Comparison of ENCODE assay signal across 21 cellular contexts in genomic region chr7:136585954-136586670, GRCh38.
DNase-seq lines count a peak whose midpoint lies in the region; ATAC-seq, FAIRE-seq and TF ChIP-seq lines count a peak whose summit lies in the region.
"Had no signal": no experiment of that assay in that cellular context is flagged by ENCODE, and none has a peak within 500 bp of the region (broad histone marks: within the 10 kb centered on the region; RNA-seq: fewer than 3 reads in every experiment).

No MANE protein-coding gene starts in this region.

- H3K27ac ChIP-seq in HepG2 (ENCODE audit: extremely low read length, insufficient read depth, low read length), result no peak overlapping the region
- no peak overlapping the region for H3K27ac ChIP-seq in right lobe of liver

- H3K4me1 ChIP-seq in HepG2 (ENCODE audit: insufficient read depth, low read length) (no peaks in the 10 kb centered on the region), right lobe of liver (no peaks in the 10 kb centered on the region)
- H3K4me1 ChIP-seq: Caco-2 had no signal

- H3K9me3 ChIP-seq in HepG2 (ENCODE audit: low read length), result peaks cover 48% of the 10 kb centered on the region
- H3K9me3 ChIP-seq in right lobe of liver, result no peaks in the 10 kb centered on the region
- H3K9me3 ChIP-seq: Caco-2 had no signal

- no peaks in the 10 kb centered on the region for H3K27me3 ChIP-seq in HepG2 (ENCODE audit: control insufficient read depth in 1 of 2, insufficient read depth in 2 of 2, low read length in 2 of 2)
- no peaks in the 10 kb centered on the region for H3K27me3 ChIP-seq in right lobe of liver

- no peak overlapping the region for H2AFZ ChIP-seq in HepG2 (ENCODE audit: low read length)

- TF ChIP-seq POLR2A in HepG2 (IDR thresholded peaks at IDR 0.05; ENCODE audit: insufficient read depth in 1 of 2, low read depth in 2 of 2, low read length in 2 of 2) (no peak), right lobe of liver (IDR thresholded peaks at IDR 0.05) (no peak)

- 2% methylated on average over 2 of the region's 2 CpGs for WGBS in HepG2 (ENCODE audit: low lambda C conversion rate)
- WGBS in right lobe of liver (ENCODE audit: insufficient coverage, low coverage, low lambda C conversion rate, missing lambda C conversion rate), result 58% methylated on average over 2 of the region's 2 CpGs

- POLR2A ChIA-PET in HepG2 (lab: Yijun Ruan, JAX), result no interaction called here

- H3K4me3 ChIP-seq in HepG2 (replicated peaks in 1 of 3; ENCODE audit: insufficient read depth in 1 of 3, low read depth in 2 of 3, low read length in 3 of 3), result no peak overlapping the region
- H3K4me3 ChIP-seq in right lobe of liver, result no peak overlapping the region
- H3K4me3 ChIP-seq in choroid plexus epithelial cell (ENCODE audit: low read depth, low read length), result no peak overlapping the region

- DNase-seq in HepG2 (ENCODE audit: low spot score) (no peak), right lobe of liver (no peak), M059J (ENCODE audit: low read depth) (peak; percentile 17), choroid plexus epithelial cell (ENCODE audit: low read depth) (peak; percentile 0), ureter (ENCODE audit: low spot score) (no peak), GM13976 (ENCODE audit: low spot score) (no peak)
- DNase-seq: Caco-2; CD4-positive, alpha-beta T cell; H9; KG1; NCI-H1105 treated with DMSO at 0.1 percent for 48 hours; NCI-H1694 treated with DMSO at 0.1 percent for 48 hours; NCI-H2107; NCI-H2227 treated with DMSO at 0.1 percent for 48 hours; NCI-H524; RPMI8226; SHP77 treated with DMSO at 0.1 percent for 48 hours had no signal

- H3K4me2 ChIP-seq in HepG2 (ENCODE audit: low read depth, low read length), result no peak overlapping the region

- H3K9ac ChIP-seq in HepG2 (ENCODE audit: insufficient read depth, low read depth, low read length), result no peak overlapping the region

- H3K36me3 ChIP-seq in HepG2 (replicated peaks in 1 of 2; ENCODE audit: control insufficient read depth in 1 of 2, insufficient read depth in 2 of 2, low read length in 2 of 2), result no peaks in the 10 kb centered on the region
- H3K36me3 ChIP-seq in right lobe of liver, result no peaks in the 10 kb centered on the region

- no TSS peak for BruUV-seq in HepG2 (replicated peaks; lab: Mats Ljungman, UMichigan)

- intact Hi-C loops in HepG2 (cut with micrococcal nuclease; ENCODE audit: unreplicated experiment), result no loop called here
- intact Hi-C loops in right lobe of liver (cut with DNase I), result no loop called here

- CTCF ChIA-PET in HepG2 (lab: Yijun Ruan, JAX; ENCODE audit: low intra/inter-chr PET ratio, low total read pairs), result no interaction called here

- no peak for TF ChIP-seq RAD21 in HepG2 (CRISPR knock-in tag; IDR thresholded peaks at IDR 0.05)

- no peaks in the 10 kb centered on the region for H3K79me2 ChIP-seq in HepG2 (ENCODE audit: insufficient read depth, low read length)

- TF ChIP-seq CTCF in HepG2 (CRISPR knock-in tag; IDR thresholded peaks at IDR 0.05) (no peak), right lobe of liver (IDR thresholded peaks at IDR 0.05) (no peak), choroid plexus epithelial cell (conservative IDR thresholded peaks at IDR 0.05; ENCODE audit: low read depth, low read length) (no peak), GM13976 (IDR thresholded peaks at IDR 0.05; ENCODE audit: borderline replicate concordance, control extremely low read depth, extremely low read depth, insufficient read depth, missing control alignments) (no peak)

- in situ Hi-C loops in HepG2 (cut with HindIII; ENCODE audit: extremely low pct_ligation_motif_present, low pct_unique_long_range_greater_than_20kb), result no loop called here
- in situ Hi-C loops in GM13976 (cut with MboI; ENCODE audit: low sequenced_read_pairs, unreplicated experiment), result no loop called here

- FAIRE-seq in HepG2 (lab: Jason Lieb, UNC), result no peak
- FAIRE-seq: A204.1, GM12892 had no signal

- H4K20me1 ChIP-seq in HepG2 (ENCODE audit: insufficient read depth, low read length), result no peaks in the 10 kb centered on the region

- ATAC-seq in HepG2 (no peak), right lobe of liver (no peak), HG03442 (IDR thresholded peaks at IDR 0.05; ENCODE audit: unreplicated experiment) (no peak), GM19035 (IDR thresholded peaks at IDR 0.05; ENCODE audit: unreplicated experiment) (no peak)

- TF ChIP-seq EP300 in HepG2 (IDR thresholded peaks at IDR 0.05; ENCODE audit: low read depth in 2 of 2, low read length in 2 of 2) (no peak), HepG2 (CRISPR knock-in tag; IDR thresholded peaks at IDR 0.05; ENCODE audit: borderline replicate concordance) (no peak)

TF ChIP-seq in HepG2, 621 proteins besides CTCF, POLR2A, EP300 and RAD21:
- no peak for TF ChIP-seq KLF9 (CRISPR knock-in tag; IDR thresholded peaks at IDR 0.05; ENCODE audit: low read depth)
- TF ChIP-seq CEBPB (IDR thresholded peaks at IDR 0.05; ENCODE audit: borderline replicate concordance, low read depth, low read length), result peak; percentile 27; the same call in 1 of the 2 replicates
- TF ChIP-seq THAP9 (CRISPR knock-in tag; IDR thresholded peaks at IDR 0.05; ENCODE audit: borderline replicate concordance), result no peak
- no peak for TF ChIP-seq MLXIP (CRISPR knock-in tag; IDR thresholded peaks at IDR 0.05; ENCODE audit: borderline replicate concordance)
- no peak for TF ChIP-seq ZNF792 (CRISPR knock-in tag; IDR thresholded peaks at IDR 0.05)
- TF ChIP-seq NCOR1 (IDR thresholded peaks at IDR 0.05; ENCODE audit: borderline replicate concordance, low read length), result no peak
- no peak for TF ChIP-seq ZNF775 (CRISPR knock-in tag; IDR thresholded peaks at IDR 0.05; ENCODE audit: borderline replicate concordance)
- TF ChIP-seq JUNB (CRISPR knock-in tag; IDR thresholded peaks at IDR 0.05; ENCODE audit: borderline replicate concordance), result no peak
- no peak for TF ChIP-seq ZNF619 (CRISPR knock-in tag; IDR thresholded peaks at IDR 0.05)

Comparison
In these comparisons a context has a peak if more than half of its experiments do, and no peak if none do; other contexts are left out.
1. DNase-seq: peak in M059J (single experiment) and choroid plexus epithelial cell (single experiment); none in HepG2 (single experiment), right lobe of liver (0 of 3), ureter (single experiment) and GM13976 (single experiment).